ENCODE assay signal across 8 cellular contexts in genomic region chr15:51267047-51267713, GRCh38.
DNase-seq lines count a peak whose midpoint lies in the region; ATAC-seq, FAIRE-seq and TF ChIP-seq lines count a peak whose summit lies in the region.

No MANE protein-coding gene starts in this region.

- no peaks in the 10 kb centered on the region for H3F3A ChIP-seq in smooth muscle cell (ENCODE audit: low read depth)

- no peaks in the 10 kb centered on the region for H3K9me3 ChIP-seq in mammary epithelial cell (replicated peaks; ENCODE audit: insufficient read depth, low read length)
- no peaks in the 10 kb centered on the region for H3K9me3 ChIP-seq in kidney (ENCODE audit: control insufficient read depth in 1 of 2, low read length in 2 of 2)
- H3K9me3 ChIP-seq in smooth muscle cell (replicated peaks; ENCODE audit: low read depth): no peaks in the 10 kb centered on the region

- intact Hi-C loops in mammary epithelial cell (cut with micrococcal nuclease): no loop called here
- intact Hi-C loops in kidney (cut with DNase I): no loop called here

- DNase-seq in HL-60 (ENCODE audit: low read depth in 1 of 2, low spot score in 1 of 2): no peak
- DNase-seq in mammary epithelial cell: no peak
- DNase-seq in kidney: peak; percentile 67
- no peak for DNase-seq in smooth muscle cell (lab: John Stamatoyannopoulos, UW; ENCODE audit: unreplicated experiment)
- no peak for DNase-seq in NCI-H1694 (lab: John Stamatoyannopoulos, UW)
- no peak for DNase-seq in activated naive CD4-positive, alpha-beta T cell (lab: John Stamatoyannopoulos, UW)

- H3K9ac ChIP-seq in mammary epithelial cell (ENCODE audit: insufficient read depth, low read length): no peak overlapping the region
- H3K9ac ChIP-seq in kidney (ENCODE audit: low read length in 2 of 2): no peak overlapping the region
- peak overlapping the region; percentile 2 for H3K9ac ChIP-seq in smooth muscle cell (ENCODE audit: low read depth)

- H3K27ac ChIP-seq in HL-60 (replicated peaks): no peak overlapping the region
- H3K27ac ChIP-seq in mammary epithelial cell (ENCODE audit: insufficient read depth, low read depth, low read length): no peak overlapping the region
- H3K27ac ChIP-seq in kidney (ENCODE audit: low read depth in 2 of 2, low read length in 2 of 2): no peak overlapping the region
- no peak overlapping the region for H3K27ac ChIP-seq in smooth muscle cell (ENCODE audit: low read depth)

- H4K20me1 ChIP-seq in mammary epithelial cell (ENCODE audit: insufficient read depth, low read length) (no peaks in the 10 kb centered on the region), smooth muscle cell (ENCODE audit: low read depth) (no peaks in the 10 kb centered on the region)

- H3K4me3 ChIP-seq in HL-60 (replicated peaks; ENCODE audit: insufficient read depth, low read length) (peak overlapping the region; percentile 47), mammary epithelial cell (replicated peaks in 1 of 3; ENCODE audit: insufficient read depth in 1 of 3, low read depth in 2 of 3, low read length in 3 of 3) (peak overlapping the region; percentile 36 to 46 (median 45)), kidney (ENCODE audit: low read length in 2 of 2) (peak overlapping the region; percentile 31 to 57), smooth muscle cell (peak overlapping the region; percentile 61)

- H3K4me1 ChIP-seq in mammary epithelial cell (ENCODE audit: insufficient read depth, low read length) (peaks cover 7% of the 10 kb centered on the region), kidney (ENCODE audit: control insufficient read depth in 1 of 2, insufficient read depth in 1 of 2, low read depth in 1 of 2, low read length in 2 of 2) (no peaks in the 10 kb centered on the region), smooth muscle cell (ENCODE audit: low read depth) (peaks cover 17% of the 10 kb centered on the region)

- in situ Hi-C loops in mammary epithelial cell (cut with MboI; ENCODE audit: low sequenced_read_pairs in 2 of 2): no loop called here

- no peaks in the 10 kb centered on the region for H3K79me2 ChIP-seq in mammary epithelial cell (ENCODE audit: insufficient read depth, low read length)
- no peaks in the 10 kb centered on the region for H3K79me2 ChIP-seq in smooth muscle cell (ENCODE audit: low read depth)

- no peak for TF ChIP-seq CTCF in HL-60 (IDR thresholded peaks at IDR 0.05; ENCODE audit: insufficient read depth, low read length)
- TF ChIP-seq CTCF in mammary epithelial cell (conservative IDR thresholded peaks at IDR 0.05 in 1 of 2, IDR thresholded peaks at IDR 0.05 in 1 of 2; ENCODE audit: extremely low read depth in 1 of 2, insufficient read depth in 1 of 2, low read depth in 1 of 2, low read length in 2 of 2): no peak
- no peak for TF ChIP-seq CTCF in kidney (IDR thresholded peaks at IDR 0.05; ENCODE audit: borderline replicate concordance, extremely low read depth, insufficient read depth)
- no peak for TF ChIP-seq CTCF in smooth muscle cell (IDR thresholded peaks at IDR 0.05; ENCODE audit: borderline replicate concordance, insufficient read depth, poor library complexity, severe bottlenecking)

- ATAC-seq in HG02852 (IDR thresholded peaks at IDR 0.05; ENCODE audit: unreplicated experiment) (no peak), HG03565 (IDR thresholded peaks at IDR 0.05; ENCODE audit: unreplicated experiment) (no peak)

- no TSS peak for BruUV-seq in mammary epithelial cell (replicated peaks; lab: Mats Ljungman, UMichigan)

- H3K27me3 ChIP-seq in HL-60 (ENCODE audit: insufficient read depth, poor library complexity, severe bottlenecking) (peaks cover 36% of the 10 kb centered on the region), mammary epithelial cell (ENCODE audit: insufficient read depth, low read length) (peaks cover 8% of the 10 kb centered on the region), smooth muscle cell (ENCODE audit: low read depth) (peaks cover 26% of the 10 kb centered on the region)

- H2AFZ ChIP-seq in mammary epithelial cell (ENCODE audit: low read depth, low read length) (peak overlapping the region; percentile 90), smooth muscle cell (ENCODE audit: low read depth) (peak overlapping the region; percentile 82)

- under 1% methylated on average over 34 of the region's 47 CpGs for WGBS in mammary epithelial cell (ENCODE audit: low coverage, missing lambda C conversion rate)
- WGBS in smooth muscle cell (ENCODE audit: low lambda C conversion rate): 2% methylated on average over 47 of the region's 47 CpGs

- H3K4me2 ChIP-seq in mammary epithelial cell (ENCODE audit: insufficient read depth, low read depth, low read length): peak overlapping the region; percentile 98
- peak overlapping the region; percentile 94 for H3K4me2 ChIP-seq in smooth muscle cell

- H3K36me3 ChIP-seq in mammary epithelial cell (ENCODE audit: insufficient read depth, low read length): no peaks in the 10 kb centered on the region
- no peaks in the 10 kb centered on the region for H3K36me3 ChIP-seq in kidney (ENCODE audit: control insufficient read depth in 1 of 2, insufficient read depth in 2 of 2, low read length in 2 of 2)
- H3K36me3 ChIP-seq in smooth muscle cell (ENCODE audit: low read depth): no peaks in the 10 kb centered on the region

- CTCF ChIA-PET in mammary epithelial cell (lab: Charles Lee; ENCODE audit: low non-redundant PET): interaction anchor here (0.5 to 0.6 kb wide), 2 partner anchors 38 to 104 kb away, joined by 3 to 15 read pairs; no protein-coding TSS in a partner anchor

- no peak for FAIRE-seq in kidney (lab: Jason Lieb, UNC)

- dilution Hi-C loops in mammary epithelial cell (cut with HindIII; ENCODE audit: low sequenced_read_pairs): no loop called here
